Comparison of ENCODE assay signal across 31 cellular contexts in the genomic region with DNA sequence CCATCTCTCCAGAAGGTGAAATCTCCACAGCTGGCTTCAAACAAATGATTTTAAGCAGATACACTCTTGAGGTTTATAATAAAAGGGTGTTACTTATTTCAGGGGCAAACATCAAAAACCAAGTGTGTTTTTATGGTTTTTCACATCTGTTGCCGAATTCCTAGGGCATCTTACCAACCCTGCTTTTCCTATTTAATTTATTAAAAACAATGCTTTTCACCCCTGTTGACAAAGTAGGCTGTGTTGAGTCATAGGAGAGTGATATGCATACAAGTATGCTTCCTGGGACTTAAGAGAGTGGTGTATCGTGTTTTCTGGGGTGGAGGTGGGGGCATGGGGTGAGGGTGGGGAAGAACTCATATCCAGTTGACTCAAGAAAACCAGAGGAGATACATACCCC. TPM values are rescaled to one million over a fixed set of nuclear protein-coding genes. Genes with fewer than 3 reads are reported as not detected.
"Had no signal": no experiment of that assay in that cellular context is flagged by ENCODE, and none has a peak within 500 bp of the region (broad histone marks: within the 10 kb centered on the region; RNA-seq: fewer than 3 reads in every experiment).

No MANE protein-coding gene starts in this region.

- ATAC-seq: activated T-helper 17 cell treated with anti-CD3 and anti-CD28 coated beads, Interleukin-2, amount 50 U/mL, for 72 hours; gastrocnemius medialis; left ventricle myocardium superior; natural killer cell; upper lobe of right lung had no signal

- H3K4me1 ChIP-seq: breast epithelium, gastrocnemius medialis had no signal

- H3K27me3 ChIP-seq: breast epithelium, spleen, thyroid gland, upper lobe of right lung had no signal

- H3K36me3 ChIP-seq: breast epithelium, gastrocnemius medialis, spleen, thyroid gland, upper lobe of right lung had no signal

- H3K27ac Mint-ChIP-seq: activated naive CD8-positive, alpha-beta T cell; activated T-cell treated with anti-CD3 and anti-CD28 coated beads, Interleukin-2, amount 50 U/mL, for 24 hours; activated T-helper 17 cell treated with anti-CD3 and anti-CD28 coated beads, Interleukin-2, amount 50 U/mL, for 72 hours; mesothelial cell of epicardium; natural killer cell; progenitor cell of endocrine pancreas; stimulated activated naive CD8-positive, alpha-beta T cell treated with anti-CD3 and anti-CD28 coated beads, Interleukin-15, Interleukin-2, amounts not matched to agents 100 ng/mL and 50 ng/mL, for 24 hours had no signal

- H3K36me3 Mint-ChIP-seq: activated naive CD8-positive, alpha-beta T cell; mesothelial cell of epicardium; natural killer cell had no signal

- H3K27me3 Mint-ChIP-seq: activated naive CD8-positive, alpha-beta T cell had no signal

- H3K4me3 ChIP-seq: breast epithelium, gastrocnemius medialis, spleen, thyroid gland, upper lobe of right lung had no signal

- H3K4me3 Mint-ChIP-seq: activated naive CD8-positive, alpha-beta T cell; activated T-cell treated with anti-CD3 and anti-CD28 coated beads, Interleukin-2, amount 50 U/mL, for 24 hours; activated T-helper 17 cell treated with anti-CD3 and anti-CD28 coated beads, Interleukin-2, amount 50 U/mL, for 72 hours; mesothelial cell of epicardium; natural killer cell; stimulated activated naive CD8-positive, alpha-beta T cell treated with anti-CD3 and anti-CD28 coated beads, Interleukin-15, Interleukin-2, amounts not matched to agents 100 ng/mL and 50 ng/mL, for 24 hours had no signal

- H3K9me3 Mint-ChIP-seq: activated T-cell treated with anti-CD3 and anti-CD28 coated beads, Interleukin-2, amount 50 U/mL, for 24 hours; activated T-helper 17 cell treated with anti-CD3 and anti-CD28 coated beads, Interleukin-2, amount 50 U/mL, for 72 hours; mesothelial cell of epicardium; natural killer cell; stimulated activated naive CD8-positive, alpha-beta T cell treated with anti-CD3 and anti-CD28 coated beads, Interleukin-15, Interleukin-2, amounts not matched to agents 100 ng/mL and 50 ng/mL, for 24 hours had no signal

- H3K27ac ChIP-seq: breast epithelium, gastrocnemius medialis, spleen, thyroid gland, upper lobe of right lung had no signal

- H3K9me3 ChIP-seq: breast epithelium, gastrocnemius medialis, spleen, thyroid gland, upper lobe of right lung had no signal

- H3K4me1 Mint-ChIP-seq: activated T-helper 17 cell treated with anti-CD3 and anti-CD28 coated beads, Interleukin-2, amount 50 U/mL, for 72 hours had no signal

- DNase-seq: activated CD4-positive, alpha-beta T cell treated with anti-CD3 and anti-CD28 coated beads for 1 hour; activated CD4-positive, alpha-beta T cell treated with anti-CD3 and anti-CD28 coated beads, Interleukin-2, amount 50 U/mL, for 1 hour; activated CD8-positive, alpha-beta memory T cell treated with anti-CD3 and anti-CD28 coated beads for 24 hours; activated CD8-positive, alpha-beta memory T cell treated with anti-CD3 and anti-CD28 coated beads, Interleukin-2, amount 50 U/mL, for 4 hours; activated naive CD4-positive, alpha-beta T cell; activated T-cell treated with anti-CD3 and anti-CD28 coated beads, Interleukin-2, amount 50 U/mL, for 24 hours; amniotic stem cell; cerebellar nuclear complex; cortex of kidney; gastrocnemius medialis; hippocampal formation; left ventricle myocardium superior; mammary epithelial cell; natural killer cell; retina; spleen; stimulated activated CD4-positive, alpha-beta T cell treated with anti-CD3 and anti-CD28 coated beads, Interleukin-4, amount 100 ng/mL, for 1 hour; substantia nigra; T-helper 9 cell; thyroid gland; upper lobe of right lung had no signal

RNA-seq across cellular contexts. Expression of gene IL20, which starts 29.3 kb away (rescaled TPM):
- total RNA-seq: activated T-helper 17 cell treated with anti-CD3 and anti-CD28 coated beads, Interleukin-2, amount 50 U/mL, for 72 hours; epithelial cell of proximal tubule; fibroblast of lung; gastrocnemius medialis; left ventricle myocardium superior; mammary epithelial cell; mesothelial cell of epicardium; natural killer cell; osteocyte; progenitor cell of endocrine pancreas; spleen; T-helper 1 cell treated with Interleukin-12 subunit alpha and Interleukin-12 subunit beta and Interleukin-4 antibody, amounts not matched to agents 30 ng/mL and 1 ng/mL, for 36 hours; thyroid gland; upper lobe of right lung had no signal
- polyA plus RNA-seq: fibroblast of lung, spleen had no signal
